In the genomic region with DNA sequence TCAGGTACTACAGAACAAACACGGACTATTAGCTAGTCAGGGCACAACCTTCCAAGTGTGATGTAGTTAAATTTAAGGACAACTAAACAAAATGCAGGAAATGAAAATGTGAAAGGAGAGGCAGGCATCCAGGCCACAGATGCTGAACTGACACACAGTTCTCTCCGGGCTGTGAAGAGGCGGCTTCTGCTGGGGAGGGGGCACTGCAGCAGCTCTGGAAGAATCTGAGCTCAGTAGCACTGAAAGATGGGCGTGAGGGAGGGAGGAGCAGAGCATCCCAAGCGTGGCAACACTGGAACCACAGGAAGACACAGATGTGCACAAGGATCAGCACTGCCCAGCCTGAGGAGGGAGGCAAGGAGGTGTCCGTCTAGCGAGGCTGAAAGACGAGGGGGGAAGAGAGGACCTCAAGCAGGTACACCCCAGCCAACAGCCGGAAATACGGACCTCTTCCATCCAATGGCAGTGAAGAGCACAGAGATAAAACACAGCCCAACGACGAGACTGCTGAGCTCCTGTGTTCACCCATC, we compare ENCODE assay signal across 23 cellular contexts. TPM values are rescaled to one million over a fixed set of nuclear protein-coding genes. Genes with fewer than 3 reads are reported as not detected.
DNase-seq lines count a peak whose midpoint lies in the region; ATAC-seq, FAIRE-seq and TF ChIP-seq lines count a peak whose summit lies in the region.
"Had no signal": no experiment of that assay in that cellular context is flagged by ENCODE, and none has a peak within 500 bp of the region (broad histone marks: within the 10 kb centered on the region; RNA-seq: fewer than 3 reads in every experiment).

No MANE protein-coding gene starts in this region.

- POLR2A ChIA-PET in CD4-positive, alpha-beta memory T cell (lab: Charles Lee; ENCODE audit: partially characterized antibody) = interaction anchor here (4.7 kb wide), 1 partner anchor 11 kb away, joined by 20 read pairs; a partner anchor contains a TSS
- POLR2A ChIA-PET in naive thymus-derived CD4-positive, alpha-beta T cell (lab: Charles Lee) = interaction anchor here (1.9 kb wide), 1 partner anchor 11 kb away, joined by 6 read pairs; a partner anchor contains a TSS

- H3K36me3 ChIP-seq in BLaER1 treated with 17β-estradiol and CSF1 and Interleukin-3, amounts not matched to agents 10 nM and 100 nM = peaks cover 23 to 61% (median 47%) of the 10 kb centered on the region in 11 experiments
- H3K36me3 ChIP-seq in CD4-positive, alpha-beta memory T cell (ENCODE audit: insufficient read depth, low read length) = peaks cover 27% of the 10 kb centered on the region
- peaks cover 0 to 38% (median 10%) of the 10 kb centered on the region in 3 experiments for H3K36me3 ChIP-seq in naive thymus-derived CD4-positive, alpha-beta T cell (ENCODE audit: control insufficient read depth in 2 of 3, insufficient read depth in 3 of 3, low read length in 3 of 3)

- peaks cover 98 to 100% (median 100%) of the 10 kb centered on the region in 11 experiments for H4K20me1 ChIP-seq in BLaER1 treated with 17β-estradiol and CSF1 and Interleukin-3, amounts not matched to agents 10 nM and 100 nM

- H3K4me1 Mint-ChIP-seq in CD4-positive, alpha-beta memory T cell = peaks cover 44 to 68% (median 55%) of the 10 kb centered on the region in 4 donors
- peaks cover 16 to 80% (median 73%) of the 10 kb centered on the region in 7 donors for H3K4me1 Mint-ChIP-seq in naive thymus-derived CD4-positive, alpha-beta T cell

- intact Hi-C loops in CD4-positive, alpha-beta memory T cell (cut with micrococcal nuclease) = no loop called here
- intact Hi-C loops in naive thymus-derived CD4-positive, alpha-beta T cell (cut with micrococcal nuclease) = no loop called here

- H3K27ac Mint-ChIP-seq in CD4-positive, alpha-beta memory T cell = peak overlapping the region in 5 of 7 donors; percentile 4 to 85 (median 35)
- peak overlapping the region in 7 of 9 donors; percentile 6 to 86 (median 65) for H3K27ac Mint-ChIP-seq in naive thymus-derived CD4-positive, alpha-beta T cell
- H3K27ac Mint-ChIP-seq: activated naive CD4-positive, alpha-beta T cell treated with anti-CD3 and anti-CD28 coated beads for 36 hours had no signal

- H3K9me3 Mint-ChIP-seq in CD4-positive, alpha-beta memory T cell = no peaks in the 10 kb centered on the region
- H3K9me3 Mint-ChIP-seq in naive thymus-derived CD4-positive, alpha-beta T cell = no peaks in the 10 kb centered on the region
- H3K9me3 Mint-ChIP-seq: activated naive CD4-positive, alpha-beta T cell treated with anti-CD3 and anti-CD28 coated beads for 36 hours had no signal

- CTCF ChIA-PET in CD4-positive, alpha-beta memory T cell (lab: Charles Lee; ENCODE audit: partially characterized antibody) = interaction anchor here (1.2 to 1.3 kb wide), 2 partner anchors 40 to 82 kb away, joined by 3 to 4 read pairs; a partner anchor contains a TSS
- CTCF ChIA-PET in naive thymus-derived CD4-positive, alpha-beta T cell (lab: Charles Lee) = no interaction called here

- TF ChIP-seq CTCF in VCaP (conservative IDR thresholded peaks at IDR 0.05) = no peak

- H3K9me3 ChIP-seq in BLaER1 treated with 17β-estradiol and CSF1 and Interleukin-3, amounts not matched to agents 10 nM and 100 nM (replicated peaks in 1 of 11) = no peaks in the 10 kb centered on the region
- no peaks in the 10 kb centered on the region for H3K9me3 ChIP-seq in CD4-positive, alpha-beta memory T cell (ENCODE audit: control insufficient read depth in 1 of 2, low read length in 2 of 2)
- no peaks in the 10 kb centered on the region for H3K9me3 ChIP-seq in naive thymus-derived CD4-positive, alpha-beta T cell (ENCODE audit: control insufficient read depth in 2 of 3, low read length in 3 of 3)
- H3K9me3 ChIP-seq: spleen had no signal

- H3K4me2 ChIP-seq in BLaER1 treated with 17β-estradiol and CSF1 and Interleukin-3, amounts not matched to agents 10 nM and 100 nM = peak overlapping the region; percentile 30 to 79 (median 61)

- H3K4me3 ChIP-seq in BLaER1 treated with 17β-estradiol and CSF1 and Interleukin-3, amounts not matched to agents 10 nM and 100 nM = no peak overlapping the region
- no peak overlapping the region for H3K4me3 ChIP-seq in CD4-positive, alpha-beta memory T cell (ENCODE audit: low read length in 2 of 2)
- no peak overlapping the region for H3K4me3 ChIP-seq in naive thymus-derived CD4-positive, alpha-beta T cell (ENCODE audit: low read length)
- H3K4me3 ChIP-seq: spleen had no signal

- H3K27ac ChIP-seq in BLaER1 treated with 17β-estradiol and CSF1 and Interleukin-3, amounts not matched to agents 10 nM and 100 nM = no peak overlapping the region
- H3K27ac ChIP-seq in CD4-positive, alpha-beta memory T cell (ENCODE audit: low read depth, low read length) = no peak overlapping the region
- 0 out of 2 replicates have a peak overlapping the region, but pooled peaks have one; percentile 23 for H3K27ac ChIP-seq in VCaP
- H3K27ac ChIP-seq in naive thymus-derived CD4-positive, alpha-beta T cell (ENCODE audit: low read depth, low read length) = no peak overlapping the region
- H3K27ac ChIP-seq: spleen had no signal

- H3K4me3 Mint-ChIP-seq in CD4-positive, alpha-beta memory T cell = peak overlapping the region in 2 of 8 donors; percentile 8 to 50
- peak overlapping the region in 5 of 10 donors; percentile 21 to 54 (median 34) for H3K4me3 Mint-ChIP-seq in naive thymus-derived CD4-positive, alpha-beta T cell
- H3K4me3 Mint-ChIP-seq: activated naive CD4-positive, alpha-beta T cell treated with anti-CD3 and anti-CD28 coated beads for 36 hours had no signal

- no peak for DNase-seq in CD4-positive, alpha-beta memory T cell
- no peak for DNase-seq in naive thymus-derived CD4-positive, alpha-beta T cell
- no peak for DNase-seq in GM12892 (ENCODE audit: insufficient read length)
- DNase-seq in HuH-7 (ENCODE audit: low spot score) = no peak
- no peak for DNase-seq in NCI-H82 treated with DMSO at 0.1 percent for 48 hours (lab: John Stamatoyannopoulos, UW; ENCODE audit: unreplicated experiment)
- DNase-seq: activated CD8-positive, alpha-beta memory T cell treated with anti-CD3 and anti-CD28 coated beads, Interleukin-2, amount 50 U/mL, for 48 hours; activated naive CD4-positive, alpha-beta T cell treated with anti-CD3 and anti-CD28 coated beads for 36 hours; effector memory CD4-positive, alpha-beta T cell; left colon; midbrain; NCI-H1417 treated with DMSO at 0.1 percent for 48 hours; NCI-H510A; spleen; stimulated activated CD4-positive, alpha-beta T cell treated with anti-CD3 and anti-CD28 coated beads, Interleukin-4, amount 100 ng/mL, for 4 hours had no signal

- FAIRE-seq in GM12892 (lab: Jason Lieb, UNC) = no peak
- FAIRE-seq: astrocyte, D721Med, HepG2 had no signal

- H3K9ac ChIP-seq in BLaER1 treated with 17β-estradiol and CSF1 and Interleukin-3, amounts not matched to agents 10 nM and 100 nM = peak overlapping the region in 7 of 11 experiments; percentile 3 to 37 (median 21); a peak in 5 of 22 replicates

- ATAC-seq in naive thymus-derived CD4-positive, alpha-beta T cell = no peak
- ATAC-seq in GM19467 (IDR thresholded peaks at IDR 0.05; ENCODE audit: unreplicated experiment) = no peak
- ATAC-seq: HepG2, left colon had no signal

- H3K4me1 ChIP-seq in BLaER1 treated with 17β-estradiol and CSF1 and Interleukin-3, amounts not matched to agents 10 nM and 100 nM = peaks cover 24 to 61% (median 50%) of the 10 kb centered on the region in 10 experiments
- peaks cover 33% of the 10 kb centered on the region for H3K4me1 ChIP-seq in CD4-positive, alpha-beta memory T cell (ENCODE audit: insufficient read depth, low read length)
- H3K4me1 ChIP-seq in naive thymus-derived CD4-positive, alpha-beta T cell (ENCODE audit: control insufficient read depth in 2 of 2, insufficient read depth in 2 of 2, low read length in 2 of 2) = peaks cover 0 to 4% of the 10 kb centered on the region in 2 donors

- TF ChIP-seq POLR2A in GM12892 (IDR thresholded peaks at IDR 0.05; ENCODE audit: low read depth, low read length) = no peak

- H3K27me3 Mint-ChIP-seq in CD4-positive, alpha-beta memory T cell = no peaks in the 10 kb centered on the region
- no peaks in the 10 kb centered on the region for H3K27me3 Mint-ChIP-seq in naive thymus-derived CD4-positive, alpha-beta T cell

- H3K36me3 Mint-ChIP-seq in CD4-positive, alpha-beta memory T cell = peaks cover 20 to 40% of the 10 kb centered on the region in 2 donors
- H3K36me3 Mint-ChIP-seq in naive thymus-derived CD4-positive, alpha-beta T cell = peaks cover 0 to 32% (median 8%) of the 10 kb centered on the region in 5 donors

- no peaks in the 10 kb centered on the region for H3K27me3 ChIP-seq in BLaER1 treated with 17β-estradiol and CSF1 and Interleukin-3, amounts not matched to agents 10 nM and 100 nM
- H3K27me3 ChIP-seq in CD4-positive, alpha-beta memory T cell (ENCODE audit: insufficient read depth, low read length) = no peaks in the 10 kb centered on the region
- no peaks in the 10 kb centered on the region for H3K27me3 ChIP-seq in naive thymus-derived CD4-positive, alpha-beta T cell (ENCODE audit: control insufficient read depth in 2 of 2, insufficient read depth in 2 of 2, low read length in 2 of 2)
- H3K27me3 ChIP-seq: spleen had no signal

RNA-seq across cellular contexts. Expression of a gene that starts 11.4 kb away (rescaled TPM):
- total RNA-seq in CD4-positive, alpha-beta memory T cell = 100 to 1,000 TPM; 137 to 140 TPM
- 10 to 100 TPM; 53.9 to 61.4 TPM for polyA plus RNA-seq in CD4-positive, alpha-beta memory T cell
- 100 to 1,000 TPM in 4 of 5 experiments, 10 to 100 TPM in 1; 65.3 to 157 (median 138) TPM for total RNA-seq in naive thymus-derived CD4-positive, alpha-beta T cell
- polyA plus RNA-seq in naive thymus-derived CD4-positive, alpha-beta T cell = 10 to 100 TPM; 48.6 to 89.4 TPM
- 24.6 TPM for polyA plus RNA-seq in GM12892 (2012; ENCODE audit: missing spikeins)

RNA-seq across cellular contexts. Expression of a gene that starts 39.6 kb away (rescaled TPM):
- total RNA-seq in CD4-positive, alpha-beta memory T cell = 10 to 100 TPM; 20.1 to 23.0 TPM
- 10 to 100 TPM in 1 of 2 donors, 1 to 10 TPM in 1; 9.9 to 11.4 TPM for polyA plus RNA-seq in CD4-positive, alpha-beta memory T cell
- 10 to 100 TPM; 12.6 to 26.6 (median 14.4) TPM for total RNA-seq in naive thymus-derived CD4-positive, alpha-beta T cell
- 10 to 100 TPM; 10.1 to 12.2 TPM for polyA plus RNA-seq in naive thymus-derived CD4-positive, alpha-beta T cell
- polyA plus RNA-seq in GM12892 (2012; ENCODE audit: missing spikeins) = 7.3 TPM

RNA-seq across cellular contexts. Expression of a gene that starts 39.8 kb away (rescaled TPM):
- under 1 TPM in 1 of 2 experiments, not detected in 1; 0.19 TPM for total RNA-seq in CD4-positive, alpha-beta memory T cell
- polyA plus RNA-seq in CD4-positive, alpha-beta memory T cell = 1 to 10 TPM in 1 of 2 donors, not detected in 1; 1.2 TPM
- 1 to 10 TPM in 1 of 5 experiments, under 1 TPM in 1, not detected in 3; 0.66 to 2.2 TPM for total RNA-seq in naive thymus-derived CD4-positive, alpha-beta T cell
- under 1 TPM; 0.06 to 0.09 TPM for polyA plus RNA-seq in naive thymus-derived CD4-positive, alpha-beta T cell
- 0.47 TPM for polyA plus RNA-seq in GM12892 (2012; ENCODE audit: missing spikeins)
- total RNA-seq: activated naive CD4-positive, alpha-beta T cell treated with anti-CD3 and anti-CD28 coated beads for 36 hours; chondrocyte; glomerular endothelial cell; urinary bladder had no signal
- polyA plus RNA-seq: HepG2 had no signal
